ENCODE assay signal across 12 cellular contexts in the genomic region with DNA sequence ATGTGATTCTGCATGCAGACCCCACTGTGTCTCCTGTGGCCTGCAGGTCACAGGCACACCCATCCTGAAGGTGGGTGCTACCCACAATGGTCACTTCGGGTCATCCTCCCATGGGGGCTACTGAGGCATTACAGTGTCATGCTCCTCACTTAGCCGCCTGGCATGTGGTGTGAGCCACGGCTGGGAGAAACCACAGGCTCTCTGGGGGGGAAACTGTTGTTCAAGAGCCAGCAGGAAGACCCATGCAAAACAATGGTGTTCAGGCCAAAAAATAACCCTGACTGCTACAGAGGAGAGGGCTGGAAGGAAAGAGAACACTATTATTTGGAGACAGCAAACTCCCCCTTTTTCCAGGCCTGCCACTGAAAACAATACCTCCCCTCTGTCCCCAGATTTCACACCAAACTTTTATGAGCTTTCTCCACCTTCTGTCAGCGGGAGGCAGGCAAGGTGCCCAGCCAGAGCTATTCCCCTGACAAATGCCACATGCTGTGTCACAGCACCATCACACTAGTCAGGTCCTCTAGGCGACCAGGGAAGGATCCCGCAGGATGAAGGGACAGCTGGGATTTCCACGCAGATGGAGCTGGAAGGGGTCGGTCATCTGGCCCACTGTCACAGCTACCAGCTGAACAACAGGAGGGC.
DNase-seq lines count a peak whose midpoint lies in the region; ATAC-seq, FAIRE-seq and TF ChIP-seq lines count a peak whose summit lies in the region.
"Had no signal": no experiment of that assay in that cellular context is flagged by ENCODE, and none has a peak within 500 bp of the region (broad histone marks: within the 10 kb centered on the region; RNA-seq: fewer than 3 reads in every experiment).

No MANE protein-coding gene starts in this region.

- 81% methylated on average over 5 of the region's 8 CpGs; no CpG with 5 or more reads in 1 of the 2 donors for whole genome bisulfite sequencing in esophagus squamous epithelium, 2 donors

- intact Hi-C loops in esophagus squamous epithelium (cut with DNase I) = no loop called here

- TF ChIP-seq POLR2A in esophagus squamous epithelium (IDR thresholded peaks at IDR 0.05) = no peak

- H3K27me3 ChIP-seq in esophagus squamous epithelium = no peaks in the 10 kb centered on the region

- no peaks in the 10 kb centered on the region for H3K9me3 ChIP-seq in esophagus squamous epithelium

- H3K4me1 ChIP-seq in esophagus squamous epithelium = peaks cover 45 to 93% (median 53%) of the 10 kb centered on the region in 3 donors

- FAIRE-seq in D721Med (lab: Jason Lieb, UNC) = no peak
- FAIRE-seq: kidney had no signal

- TF ChIP-seq CTCF in esophagus squamous epithelium (IDR thresholded peaks at IDR 0.05) = no peak
- no peak for TF ChIP-seq CTCF in D721Med (IDR thresholded peaks at IDR 0.05; ENCODE audit: insufficient read depth, missing control alignments)

- DNase-seq in NCI-H69 (lab: John Stamatoyannopoulos, UW) (peak; percentile 75), esophagus squamous epithelium (lab: John Stamatoyannopoulos, UW) (no peak), retina (peak; percentile 2), NCI-H1105 (lab: John Stamatoyannopoulos, UW) (no peak), NAMALWA (ENCODE audit: low spot score) (no peak), D721Med (ENCODE audit: insufficient read length, low spot score) (no peak)
- no peak for DNase-seq in activated CD4-positive, alpha-beta T cell treated with anti-CD3 and anti-CD28 coated beads, Interleukin-2, amount 50 U/mL, for 48 hours
- DNase-seq: activated effector memory CD4-positive, alpha-beta T cell treated with Interleukin-2 at 50 U/mL for 16 hours; DND-41; kidney had no signal

- no peaks in the 10 kb centered on the region for H3K36me3 ChIP-seq in esophagus squamous epithelium

- H3K27ac ChIP-seq in esophagus squamous epithelium = peak overlapping the region in 3 of 4 donors; percentile 46 to 68 (median 65)

- peak; percentile 3 for ATAC-seq in GM19324 (IDR thresholded peaks at IDR 0.05; ENCODE audit: low FRiP score, unreplicated experiment)

- no peak overlapping the region for H3K4me3 ChIP-seq in esophagus squamous epithelium
- H3K4me3 ChIP-seq: skin epidermis had no signal

Comparison
In these comparisons a context has a peak if more than half of its experiments do, and no peak if none do; other contexts are left out.
1. DNase-seq: peak in NCI-H69 (single experiment) and retina (single experiment); none in esophagus squamous epithelium (single experiment), NCI-H1105 (single experiment), NAMALWA (single experiment), D721Med (single experiment) and activated CD4-positive, alpha-beta T cell treated with anti-CD3 and anti-CD28 coated beads, Interleukin-2, amount 50 U/mL, for 48 hours (0 of 2).